ENCODE assay signal across 4 cellular contexts in genomic region chr10:121554916-121555315, GRCh38. TPM values are rescaled to one million over a fixed set of nuclear protein-coding genes. Genes with fewer than 3 reads are reported as not detected.
"Had no signal": no experiment of that assay in that cellular context is flagged by ENCODE, and none has a peak within 500 bp of the region (broad histone marks: within the 10 kb centered on the region; RNA-seq: fewer than 3 reads in every experiment).

No MANE protein-coding gene starts in this region.

RNA-seq across cellular contexts. Expression of gene FGFR2, which starts 43.3 kb away (rescaled TPM):
- total RNA-seq: activated B cell treated with CpG ODN at 0.5 μM for 24 hours; activated CD8-positive, alpha-beta T cell treated with anti-CD3 and anti-CD28 coated beads for 36 hours; activated T-helper 17 cell treated with anti-CD3 and anti-CD28 coated beads, Interleukin-2, amount 50 U/mL, for 72 hours; endothelial cell of umbilical vein had no signal
